In the genomic region with DNA sequence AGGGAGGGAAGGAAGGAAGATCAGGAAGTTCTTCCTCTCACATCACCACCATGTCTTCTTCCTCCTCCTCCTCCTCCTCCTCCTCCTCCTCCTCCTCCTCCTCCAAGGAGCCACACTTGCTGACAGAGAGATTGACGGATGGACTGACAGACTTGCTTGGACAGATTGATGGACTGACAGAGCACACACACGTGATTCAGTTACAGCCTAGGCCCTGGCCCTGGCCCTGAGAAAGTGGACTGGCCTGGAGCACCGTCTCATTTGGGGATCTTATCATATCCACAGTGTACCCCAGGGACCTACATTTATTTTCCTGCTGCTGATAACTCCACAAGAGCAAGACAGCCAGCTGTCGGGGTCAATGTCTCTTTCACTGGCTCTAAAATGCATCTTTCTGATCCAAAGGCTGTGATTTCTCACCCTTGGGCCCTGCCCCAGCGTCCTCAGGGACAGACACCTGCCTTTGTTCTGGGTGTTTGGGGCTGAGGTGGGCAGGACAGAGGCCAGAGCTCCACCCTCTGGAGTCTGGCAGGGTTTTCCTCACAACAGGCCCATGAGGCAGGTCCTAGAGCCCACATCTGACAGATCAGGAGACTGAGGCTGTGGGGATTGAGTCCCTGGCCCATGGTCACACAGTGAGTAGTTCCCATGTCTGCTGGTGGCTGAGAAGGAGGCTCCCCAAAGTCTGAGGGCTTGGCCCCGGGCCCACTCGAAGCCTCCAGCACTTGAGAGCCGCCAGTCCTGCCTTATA, we compare ENCODE assay signal across 15 cellular contexts. TPM values are rescaled to one million over a fixed set of nuclear protein-coding genes. Genes with fewer than 3 reads are reported as not detected.
DNase-seq lines count a peak whose midpoint lies in the region; ATAC-seq and TF ChIP-seq lines count a peak whose summit lies in the region.
"Had no signal": no experiment of that assay in that cellular context is flagged by ENCODE, and none has a peak within 500 bp of the region (broad histone marks: within the 10 kb centered on the region; RNA-seq: fewer than 3 reads in every experiment).

No MANE protein-coding gene starts in this region.

- no peak overlapping the region for H3K56ac ChIP-seq in IMR-90 (ENCODE audit: extremely low read depth, insufficient read depth, low read length)

- 52% methylated on average over 3 of the region's 8 CpGs; no CpG with 5 or more reads in 1 of the 2 experiments for WGBS in IMR-90 (ENCODE audit: extremely low coverage in 2 of 2, insufficient read length in 1 of 2), 2 experiments
- WGBS in gastroesophageal sphincter (ENCODE audit: low coverage in 1 of 2), 2 donors, result 59 to 72% methylated on average over 3 to 4 of the region's 8 CpGs
- 70% methylated on average over 8 of the region's 8 CpGs for WGBS in prostate gland
- 68% methylated on average over 5 of the region's 8 CpGs for WGBS in suprapubic skin

- H3K23ac ChIP-seq in IMR-90 (ENCODE audit: low read depth, low read length), result no peak overlapping the region

- dilution Hi-C loops in IMR-90 (cut with HindIII; ENCODE audit: low sequenced_read_pairs, unreplicated experiment), result no loop called here

- H3K9ac ChIP-seq in IMR-90 (ENCODE audit: low read depth, low read length), result no peak overlapping the region

- CTCF ChIA-PET in CD4-positive, alpha-beta memory T cell (lab: Charles Lee; ENCODE audit: partially characterized antibody), result no interaction called here
- CTCF ChIA-PET in IMR-90 (lab: Yijun Ruan, JAX), result no interaction called here
- CTCF ChIA-PET in activated CD4-positive, alpha-beta memory T cell treated with anti-CD3 and anti-CD28 coated beads for 36 hours (lab: Charles Lee), result no interaction called here

- BruUV-seq in IMR-90 (replicated peaks; lab: Mats Ljungman, UMichigan), result no TSS peak

- no peak overlapping the region for H3K18ac ChIP-seq in IMR-90 (ENCODE audit: low read depth, low read length)

- H2BK120ac ChIP-seq in IMR-90 (ENCODE audit: low read depth, low read length), result no peak overlapping the region

- no peak overlapping the region for H3K4me3 ChIP-seq in CD4-positive, alpha-beta memory T cell (ENCODE audit: low read length in 2 of 2)
- H3K4me3 ChIP-seq in IMR-90 (ENCODE audit: insufficient read depth, low read depth, low read length) (no peak overlapping the region), gastroesophageal sphincter (no peak overlapping the region), prostate gland (no peak overlapping the region), suprapubic skin (no peak overlapping the region)
- H3K4me3 ChIP-seq: HAP-1 had no signal

- POLR2A ChIA-PET in CD4-positive, alpha-beta memory T cell (lab: Charles Lee; ENCODE audit: partially characterized antibody), result no interaction called here
- POLR2A ChIA-PET in IMR-90 (lab: Charles Lee; ENCODE audit: unreplicated experiment), result no interaction called here
- POLR2A ChIA-PET in activated CD4-positive, alpha-beta memory T cell treated with anti-CD3 and anti-CD28 coated beads for 36 hours (lab: Charles Lee), result no interaction called here

- H3K9me3 ChIP-seq in CD4-positive, alpha-beta memory T cell (ENCODE audit: control insufficient read depth in 1 of 2, low read length in 2 of 2), result no peaks in the 10 kb centered on the region
- no peaks in the 10 kb centered on the region for H3K9me3 ChIP-seq in IMR-90 (ENCODE audit: control insufficient read depth, insufficient read depth, low read length)
- no peaks in the 10 kb centered on the region for H3K9me3 ChIP-seq in gastroesophageal sphincter
- H3K9me3 ChIP-seq in prostate gland, result no peaks in the 10 kb centered on the region
- no peaks in the 10 kb centered on the region for H3K9me3 ChIP-seq in suprapubic skin
- H3K9me3 ChIP-seq: Caco-2, HAP-1 had no signal

- H3K27ac ChIP-seq in CD4-positive, alpha-beta memory T cell (ENCODE audit: low read depth, low read length), result no peak overlapping the region
- H3K27ac ChIP-seq in IMR-90 (ENCODE audit: insufficient read depth, low read length) (no peak overlapping the region), gastroesophageal sphincter (peak overlapping the region in 3 of 4 donors; percentile 61 to 76 (median 74)), prostate gland (peak overlapping the region; percentile 23 to 42), suprapubic skin (no peak overlapping the region)

- no peaks in the 10 kb centered on the region for H3K9me3 Mint-ChIP-seq in CD4-positive, alpha-beta memory T cell
- no peaks in the 10 kb centered on the region for H3K9me3 Mint-ChIP-seq in activated CD4-positive, alpha-beta memory T cell treated with anti-CD3 and anti-CD28 coated beads for 36 hours
- H3K9me3 Mint-ChIP-seq: activated naive CD4-positive, alpha-beta T cell treated with anti-CD3 and anti-CD28 coated beads, Interleukin-2, amount 50 U/mL, for 24 hours had no signal

- H3K27me3 ChIP-seq in CD4-positive, alpha-beta memory T cell (ENCODE audit: insufficient read depth, low read length), result no peaks in the 10 kb centered on the region
- no peaks in the 10 kb centered on the region for H3K27me3 ChIP-seq in IMR-90 (ENCODE audit: control insufficient read depth, insufficient read depth, low read length)
- H3K27me3 ChIP-seq in gastroesophageal sphincter, result no peaks in the 10 kb centered on the region
- H3K27me3 ChIP-seq in prostate gland (replicated peaks; ENCODE audit: insufficient read depth), result no peaks in the 10 kb centered on the region
- H3K27me3 ChIP-seq in suprapubic skin, result no peaks in the 10 kb centered on the region

- no peak overlapping the region for H2BK5ac ChIP-seq in IMR-90 (ENCODE audit: low read depth, low read length, poor library complexity, severe bottlenecking)

- peaks cover 11 to 42% (median 27%) of the 10 kb centered on the region in 4 donors for H3K4me1 Mint-ChIP-seq in CD4-positive, alpha-beta memory T cell
- H3K4me1 Mint-ChIP-seq in activated CD4-positive, alpha-beta memory T cell treated with anti-CD3 and anti-CD28 coated beads for 36 hours (ENCODE audit: low read depth), result peaks cover 23% of the 10 kb centered on the region

- H2AK9ac ChIP-seq in IMR-90 (replicated peaks; ENCODE audit: low read depth, low read length, poor library complexity), result peak overlapping the region; percentile 72

- no peaks in the 10 kb centered on the region for H3K36me3 ChIP-seq in CD4-positive, alpha-beta memory T cell (ENCODE audit: insufficient read depth, low read length)
- no peaks in the 10 kb centered on the region for H3K36me3 ChIP-seq in IMR-90 (ENCODE audit: control insufficient read depth, insufficient read depth, low read length)
- H3K36me3 ChIP-seq in gastroesophageal sphincter, result no peaks in the 10 kb centered on the region
- H3K36me3 ChIP-seq in prostate gland, result no peaks in the 10 kb centered on the region
- no peaks in the 10 kb centered on the region for H3K36me3 ChIP-seq in suprapubic skin
- H3K36me3 ChIP-seq: HAP-1 had no signal

- H3K4ac ChIP-seq in IMR-90 (ENCODE audit: low read depth, low read length), result no peak overlapping the region

- peak overlapping the region in 4 of 7 donors; percentile 10 to 87 (median 49) for H3K27ac Mint-ChIP-seq in CD4-positive, alpha-beta memory T cell
- no peak overlapping the region for H3K27ac Mint-ChIP-seq in activated CD4-positive, alpha-beta memory T cell treated with anti-CD3 and anti-CD28 coated beads for 36 hours
- H3K27ac Mint-ChIP-seq: activated naive CD4-positive, alpha-beta T cell treated with anti-CD3 and anti-CD28 coated beads, Interleukin-2, amount 50 U/mL, for 24 hours had no signal

- H4K5ac ChIP-seq in IMR-90 (ENCODE audit: low read depth, low read length), result no peak overlapping the region

- no peak overlapping the region for H2BK20ac ChIP-seq in IMR-90 (ENCODE audit: low read depth, low read length)

- H3K4me1 ChIP-seq in CD4-positive, alpha-beta memory T cell (ENCODE audit: insufficient read depth, low read length), result peaks cover 29% of the 10 kb centered on the region
- H3K4me1 ChIP-seq in IMR-90 (ENCODE audit: control insufficient read depth, insufficient read depth, low read length), result peaks cover 5% of the 10 kb centered on the region; the same call in 1 of the 2 replicates
- peaks cover 0 to 51% (median 7%) of the 10 kb centered on the region in 3 donors for H3K4me1 ChIP-seq in gastroesophageal sphincter
- H3K4me1 ChIP-seq in prostate gland (replicated peaks), result no peaks in the 10 kb centered on the region
- H3K4me1 ChIP-seq in suprapubic skin, result peaks cover 19% of the 10 kb centered on the region
- H3K4me1 ChIP-seq: Caco-2, HAP-1 had no signal

- TF ChIP-seq EP300 in gastroesophageal sphincter (IDR thresholded peaks at IDR 0.05) (no peak), suprapubic skin (IDR thresholded peaks at IDR 0.05) (no peak)

- no peaks in the 10 kb centered on the region for H4K20me1 ChIP-seq in IMR-90 (ENCODE audit: insufficient read depth, low read length)

- TF ChIP-seq CTCF in IMR-90 (conservative IDR thresholded peaks at IDR 0.05; ENCODE audit: low read depth, low read length) (no peak), gastroesophageal sphincter (IDR thresholded peaks at IDR 0.05) (no peak), prostate gland (IDR thresholded peaks at IDR 0.05) (no peak), suprapubic skin (IDR thresholded peaks at IDR 0.05) (no peak)

- no peaks in the 10 kb centered on the region for H3K27me3 Mint-ChIP-seq in CD4-positive, alpha-beta memory T cell
- no peaks in the 10 kb centered on the region for H3K27me3 Mint-ChIP-seq in activated CD4-positive, alpha-beta memory T cell treated with anti-CD3 and anti-CD28 coated beads for 36 hours
- H3K27me3 Mint-ChIP-seq: activated naive CD4-positive, alpha-beta T cell treated with anti-CD3 and anti-CD28 coated beads, Interleukin-2, amount 50 U/mL, for 24 hours had no signal

- no peak overlapping the region for H2BK15ac ChIP-seq in IMR-90 (ENCODE audit: low read depth, low read length)

- intact Hi-C loops in CD4-positive, alpha-beta memory T cell (cut with micrococcal nuclease), result loop anchor here (10.0 kb wide), 1 partner anchor 156 kb away; no protein-coding TSS in a partner anchor
- intact Hi-C loops in IMR-90 (cut with micrococcal nuclease) (no loop called here), prostate gland (cut with DNase I) (loop anchor here (5.0 kb wide), 1 partner anchor 159 kb away; no protein-coding TSS in a partner anchor)
- intact Hi-C loops in activated CD4-positive, alpha-beta memory T cell treated with anti-CD3 and anti-CD28 coated beads for 36 hours (cut with micrococcal nuclease), result loop anchor here (10.0 kb wide), 1 partner anchor 226 kb away; a partner anchor contains a TSS

- H3K4me2 ChIP-seq in IMR-90 (ENCODE audit: low read depth, low read length), result no peak overlapping the region

- H3K79me1 ChIP-seq in IMR-90 (ENCODE audit: low read depth in 1 of 2, low read length in 2 of 2), result no peaks in the 10 kb centered on the region

- peak in 1 of 5 donors; percentile 24 for DNase-seq in CD4-positive, alpha-beta memory T cell
- DNase-seq in IMR-90, result no peak
- DNase-seq in prostate gland (ENCODE audit: low spot score), result no peak
- DNase-seq in activated CD4-positive, alpha-beta memory T cell treated with anti-CD3 and anti-CD28 coated beads for 36 hours, result no peak
- DNase-seq in SW480 (ENCODE audit: low spot score), result no peak
- DNase-seq in suprapubic skin (ENCODE audit: low spot score in 2 of 2), result no peak
- DNase-seq: activated CD4-positive, alpha-beta T cell treated with anti-CD3 and anti-CD28 coated beads, Interleukin-2, amount 50 U/mL, for 48 hours; Caco-2; kidney glomerular epithelial cell; NCI-H2029; occipital lobe; T-helper 1 cell had no signal

- no peak overlapping the region for H4K91ac ChIP-seq in IMR-90 (ENCODE audit: insufficient read depth, low read depth, low read length)

- H2AFZ ChIP-seq in IMR-90 (replicated peaks; ENCODE audit: low read length, poor library complexity), result peak overlapping the region; percentile 43

- H3K14ac ChIP-seq in IMR-90 (replicated peaks; ENCODE audit: low read depth, low read length), result no peak overlapping the region

- H4K8ac ChIP-seq in IMR-90 (ENCODE audit: low read depth in 2 of 2, low read length in 2 of 2), result no peak overlapping the region

- no peak overlapping the region for H3K4me3 Mint-ChIP-seq in CD4-positive, alpha-beta memory T cell
- H3K4me3 Mint-ChIP-seq in activated CD4-positive, alpha-beta memory T cell treated with anti-CD3 and anti-CD28 coated beads for 36 hours, result no peak overlapping the region
- H3K4me3 Mint-ChIP-seq: activated naive CD4-positive, alpha-beta T cell treated with anti-CD3 and anti-CD28 coated beads, Interleukin-2, amount 50 U/mL, for 24 hours had no signal

- ATAC-seq in IMR-90 (ENCODE audit: low read depth) (no peak), gastroesophageal sphincter (no peak)

- TF ChIP-seq RAD21 in IMR-90 (IDR thresholded peaks at IDR 0.05; ENCODE audit: low read length), result no peak

- TF ChIP-seq POLR2A in IMR-90 (IDR thresholded peaks at IDR 0.05; ENCODE audit: low read depth, low read length) (no peak), gastroesophageal sphincter (IDR thresholded peaks at IDR 0.05) (no peak), prostate gland (IDR thresholded peaks at IDR 0.05) (no peak), suprapubic skin (IDR thresholded peaks at IDR 0.05) (no peak)

- H3K9me1 ChIP-seq in IMR-90 (ENCODE audit: insufficient read depth, low read length), result no peaks in the 10 kb centered on the region

- no peak overlapping the region; the same call in 1 of the 2 replicates for H2AK5ac ChIP-seq in IMR-90 (ENCODE audit: low read depth, low read length)

- in situ Hi-C loops in IMR-90 (cut with MboI; ENCODE audit: low sequenced_read_pairs), result no loop called here

- H3K36me3 Mint-ChIP-seq in CD4-positive, alpha-beta memory T cell, result peaks cover 0 to 4% of the 10 kb centered on the region in 2 donors
- no peaks in the 10 kb centered on the region for H3K36me3 Mint-ChIP-seq in activated CD4-positive, alpha-beta memory T cell treated with anti-CD3 and anti-CD28 coated beads for 36 hours
- H3K36me3 Mint-ChIP-seq: activated naive CD4-positive, alpha-beta T cell treated with anti-CD3 and anti-CD28 coated beads, Interleukin-2, amount 50 U/mL, for 24 hours had no signal

RNA-seq across cellular contexts. Expression of a gene that starts 2.3 kb away (rescaled TPM):
- not detected for total RNA-seq in CD4-positive, alpha-beta memory T cell
- polyA plus RNA-seq in CD4-positive, alpha-beta memory T cell, result not detected
- not detected in 2 replicates for total RNA-seq in IMR-90 (2012; rRNA removed)
- polyA plus RNA-seq in IMR-90 (2012; rRNA removed), result not detected in 2 replicates
- polyA plus RNA-seq in IMR-90 (2012; cell fraction: cytosol; rRNA removed), result not detected in 2 replicates
- polyA plus RNA-seq in IMR-90 (2012; cell fraction: nucleus; rRNA removed; ENCODE audit: low replicate concordance), result 0.09 and 0.10 TPM in 2 replicates
- 10 to 100 TPM in 1 of 4 donors, 1 to 10 TPM in 3; 1.6 to 11.6 (median 3.2) TPM for total RNA-seq in gastroesophageal sphincter
- 10 to 100 TPM in 1 of 2 donors, 1 to 10 TPM in 1; 3.8 to 22.5 TPM for total RNA-seq in prostate gland
- total RNA-seq in activated CD4-positive, alpha-beta memory T cell treated with anti-CD3 and anti-CD28 coated beads for 36 hours, result under 1 TPM; 0.43 to 0.44 TPM
- total RNA-seq in suprapubic skin, result 1 to 10 TPM in 2 of 4 donors, under 1 TPM in 2; 0.25 to 2.6 (median 1.2) TPM
- total RNA-seq: occipital lobe had no signal

RNA-seq across cellular contexts. Expression of a gene that starts 25.7 kb away (rescaled TPM):
- total RNA-seq in CD4-positive, alpha-beta memory T cell, result 1 to 10 TPM; 3.5 TPM
- polyA plus RNA-seq in CD4-positive, alpha-beta memory T cell, result 1 to 10 TPM in 1 of 2 donors, under 1 TPM in 1; 0.18 to 2.6 TPM
- 4.1 and 4.2 TPM in 2 replicates for total RNA-seq in IMR-90 (2012; rRNA removed)
- polyA plus RNA-seq in IMR-90 (2012; rRNA removed), result 7.7 and 8.2 TPM in 2 replicates
- 4.6 and 6.1 TPM in 2 replicates for polyA plus RNA-seq in IMR-90 (2012; cell fraction: cytosol; rRNA removed)
- polyA plus RNA-seq in IMR-90 (2012; cell fraction: nucleus; rRNA removed; ENCODE audit: low replicate concordance), result 18.8 and 32.0 TPM in 2 replicates
- 1 to 10 TPM; 3.4 to 7.1 (median 3.8) TPM for total RNA-seq in gastroesophageal sphincter
- 10 to 100 TPM in 1 of 2 donors, 1 to 10 TPM in 1; 2.0 to 12.8 TPM for total RNA-seq in prostate gland
- total RNA-seq in activated CD4-positive, alpha-beta memory T cell treated with anti-CD3 and anti-CD28 coated beads for 36 hours, result 1 to 10 TPM; 3.3 to 3.9 TPM
- 10 to 100 TPM; 10.8 to 17.3 (median 12.9) TPM for total RNA-seq in suprapubic skin

RNA-seq across cellular contexts. Expression of a gene that starts 45.7 kb away (rescaled TPM):
- total RNA-seq in CD4-positive, alpha-beta memory T cell, result 100 to 1,000 TPM; 157 to 177 TPM
- polyA plus RNA-seq in CD4-positive, alpha-beta memory T cell, result 10 to 100 TPM; 34.4 to 89.0 TPM
- total RNA-seq in IMR-90 (2012; rRNA removed) (0.18 and 0.28 TPM in 2 replicates), gastroesophageal sphincter (10 to 100 TPM in 3 of 4 donors, 1 to 10 TPM in 1; 5.9 to 35.9 (median 18.1) TPM), prostate gland (10 to 100 TPM; 16.3 to 44.5 TPM), suprapubic skin (10 to 100 TPM; 22.4 to 61.7 (median 34.7) TPM)
- 0.63 and 0.76 TPM in 2 replicates for polyA plus RNA-seq in IMR-90 (2012; rRNA removed)
- polyA plus RNA-seq in IMR-90 (2012; cell fraction: cytosol; rRNA removed), result 0.56 and 1.3 TPM in 2 replicates
- polyA plus RNA-seq in IMR-90 (2012; cell fraction: nucleus; rRNA removed; ENCODE audit: low replicate concordance), result 2.3 and 3.6 TPM in 2 replicates
- 100 to 1,000 TPM; 107 to 108 TPM for total RNA-seq in activated CD4-positive, alpha-beta memory T cell treated with anti-CD3 and anti-CD28 coated beads for 36 hours

Comparison
In these comparisons a context has a peak if more than half of its experiments do, and no peak if none do; other contexts are left out.
1. H3K27ac ChIP-seq: peak in gastroesophageal sphincter (3 of 4) and prostate gland (2 of 2); none in CD4-positive, alpha-beta memory T cell (single experiment), IMR-90 (single experiment) and suprapubic skin (single experiment).